In genomic region chr5:10825897-10826644, GRCh38 we compare ENCODE assay signal across 12 cellular contexts.
A peak's percentile ranks its signal among the peaks of the same experiment; 100 is the strongest.
DNase-seq lines count a peak whose midpoint lies in the region; ATAC-seq and TF ChIP-seq lines count a peak whose summit lies in the region.
"Had no signal": no experiment of that assay in that cellular context is flagged by ENCODE, and none has a peak within 500 bp of the region (broad histone marks: within the 10 kb centered on the region; RNA-seq: fewer than 3 reads in every experiment).

No MANE protein-coding gene starts in this region.

- peak overlapping the region; percentile 78 for H3K27ac ChIP-seq in SU-DHL-6 (ENCODE audit: low read depth, low read length)
- no peak overlapping the region for H3K27ac ChIP-seq in neuronal stem cell (replicated peaks; ENCODE audit: low read length)
- H3K27ac ChIP-seq: BLaER1 treated with 17β-estradiol and CSF1 and Interleukin-3, amounts not matched to agents 10 nM and 100 nM; ovary had no signal

- no peak overlapping the region for H4K91ac ChIP-seq in neuronal stem cell (ENCODE audit: low read depth, low read length, poor library complexity)

- CTCF ChIA-PET in Calu3 (lab: Charles Lee), result no interaction called here

- no peak overlapping the region for H2BK12ac ChIP-seq in neuronal stem cell (ENCODE audit: low read length)

- H2BK15ac ChIP-seq in neuronal stem cell (ENCODE audit: low read length), result no peak overlapping the region

- intact Hi-C loops in CD14-positive monocyte (cut with micrococcal nuclease) (no loop called here), Calu3 (cut with micrococcal nuclease; ENCODE audit: unreplicated experiment) (no loop called here)

- no peaks in the 10 kb centered on the region for H3K9me2 ChIP-seq in SU-DHL-6 (replicated peaks; ENCODE audit: insufficient read depth, low read length)

- H3K4ac ChIP-seq in neuronal stem cell (ENCODE audit: low read length), result no peak overlapping the region

- ATAC-seq in GM19328 (IDR thresholded peaks at IDR 0.05; ENCODE audit: unreplicated experiment) (peak; percentile 90), HG03103 (IDR thresholded peaks at IDR 0.05; ENCODE audit: low read depth, unreplicated experiment) (peak; percentile 87)

- H2BK5ac ChIP-seq in neuronal stem cell (ENCODE audit: low read length), result no peak overlapping the region

- H3K27ac Mint-ChIP-seq in CD14-positive monocyte (peak overlapping the region in 1 of 7 donors; percentile 63), Calu3 (ENCODE audit: unreplicated experiment) (no peak overlapping the region)
- H3K27ac Mint-ChIP-seq: brain had no signal

- 0 out of 2 replicates have a peak, but pooled peaks cover 6% of the 10 kb centered on the region for H3F3A ChIP-seq in SU-DHL-6 (ENCODE audit: insufficient read depth)

- H2AFZ ChIP-seq in SU-DHL-6 (ENCODE audit: low read depth, low read length, severe bottlenecking), result peak overlapping the region; percentile 80
- H2AFZ ChIP-seq in neuronal stem cell (ENCODE audit: low read length), result no peak overlapping the region

- H3K36me3 Mint-ChIP-seq in CD14-positive monocyte, result no peaks in the 10 kb centered on the region
- no peaks in the 10 kb centered on the region for H3K36me3 Mint-ChIP-seq in Calu3 (ENCODE audit: insufficient read depth, unreplicated experiment)
- H3K36me3 Mint-ChIP-seq: brain had no signal

- H3K9me3 ChIP-seq in SU-DHL-6 (ENCODE audit: insufficient read depth, low read length) (no peaks in the 10 kb centered on the region), MG63 (peaks cover 2% of the 10 kb centered on the region; the same call in 1 of the 2 replicates), neuronal stem cell (replicated peaks in 1 of 2; ENCODE audit: control insufficient read depth in 2 of 2, insufficient read depth in 1 of 2, low read depth in 1 of 2, low read length in 2 of 2) (peaks cover 0 to 3% of the 10 kb centered on the region in 2 donors)
- H3K9me3 ChIP-seq: BLaER1 treated with 17β-estradiol and CSF1 and Interleukin-3, amounts not matched to agents 10 nM and 100 nM; ovary had no signal

- H4K20me1 ChIP-seq in SU-DHL-6 (ENCODE audit: low read depth, low read length), result no peaks in the 10 kb centered on the region
- H4K20me1 ChIP-seq: BLaER1 treated with 17β-estradiol and CSF1 and Interleukin-3, amounts not matched to agents 10 nM and 100 nM had no signal

- TF ChIP-seq CTCF in CD14-positive monocyte (IDR thresholded peaks at IDR 0.05) (peak; percentile 35), SU-DHL-6 (IDR thresholded peaks at IDR 0.05; ENCODE audit: insufficient read depth, low read length, poor library complexity, severe bottlenecking) (peak; percentile 51), Calu3 (IDR thresholded peaks at IDR 0.05; ENCODE audit: unreplicated experiment) (no peak)

- H3K27me3 Mint-ChIP-seq in CD14-positive monocyte (ENCODE audit: low read depth in 3 of 3), result no peaks in the 10 kb centered on the region
- H3K27me3 Mint-ChIP-seq in Calu3 (ENCODE audit: unreplicated experiment), result peaks cover 43% of the 10 kb centered on the region

- H3K23ac ChIP-seq in neuronal stem cell (ENCODE audit: low read depth, low read length, poor library complexity), result no peak overlapping the region

- BruUV-seq in Calu3 (replicated peaks; lab: Mats Ljungman, UMichigan), result no TSS peak

- H3K79me2 ChIP-seq in SU-DHL-6 (ENCODE audit: insufficient read depth, low read length), result no peaks in the 10 kb centered on the region

- H3K36me3 ChIP-seq in SU-DHL-6 (ENCODE audit: low read length) (no peaks in the 10 kb centered on the region), MG63 (no peaks in the 10 kb centered on the region), neuronal stem cell (replicated peaks in 1 of 2; ENCODE audit: control insufficient read depth in 2 of 2, insufficient read depth in 2 of 2, low read length in 2 of 2) (no peaks in the 10 kb centered on the region)
- H3K36me3 ChIP-seq: BLaER1 treated with 17β-estradiol and CSF1 and Interleukin-3, amounts not matched to agents 10 nM and 100 nM; ovary had no signal

- H3K27me3 ChIP-seq in SU-DHL-6 (ENCODE audit: low read length) (no peaks in the 10 kb centered on the region), MG63 (no peaks in the 10 kb centered on the region), neuronal stem cell (ENCODE audit: control insufficient read depth in 3 of 3, insufficient read depth in 3 of 3, low read depth in 1 of 3, low read length in 3 of 3) (no peaks in the 10 kb centered on the region)
- H3K27me3 ChIP-seq: BLaER1 treated with 17β-estradiol and CSF1 and Interleukin-3, amounts not matched to agents 10 nM and 100 nM; ovary had no signal

- H3K9me3 Mint-ChIP-seq in CD14-positive monocyte (peaks cover 0 to 1% (median 0%) of the 10 kb centered on the region in 7 donors), Calu3 (ENCODE audit: low read depth, unreplicated experiment) (peaks cover 6% of the 10 kb centered on the region)

- H3K79me1 ChIP-seq in neuronal stem cell (ENCODE audit: low read depth, low read length), result no peaks in the 10 kb centered on the region

- no peak overlapping the region for H2AK5ac ChIP-seq in neuronal stem cell (ENCODE audit: low read depth, low read length)

- H2BK120ac ChIP-seq in neuronal stem cell (ENCODE audit: low read depth, low read length), result no peak overlapping the region

- H4K8ac ChIP-seq in neuronal stem cell (ENCODE audit: low read depth, low read length), result no peak overlapping the region

- H3K9ac ChIP-seq in SU-DHL-6 (ENCODE audit: low read length), result peak overlapping the region; percentile 23
- no peak overlapping the region for H3K9ac ChIP-seq in neuronal stem cell (ENCODE audit: low read depth, low read length, poor library complexity)
- H3K9ac ChIP-seq: BLaER1 treated with 17β-estradiol and CSF1 and Interleukin-3, amounts not matched to agents 10 nM and 100 nM had no signal

- no peak overlapping the region for H3K18ac ChIP-seq in neuronal stem cell (ENCODE audit: low read length)

- H3K4me1 Mint-ChIP-seq in CD14-positive monocyte, result peaks cover 9% of the 10 kb centered on the region
- no peaks in the 10 kb centered on the region for H3K4me1 Mint-ChIP-seq in Calu3 (ENCODE audit: low read depth, unreplicated experiment)
- H3K4me1 Mint-ChIP-seq: brain had no signal

- H3K4me1 ChIP-seq in neuronal stem cell (ENCODE audit: control insufficient read depth in 2 of 2, insufficient read depth in 1 of 2, low read depth in 1 of 2, low read length in 2 of 2), result peaks cover 0 to 3% of the 10 kb centered on the region in 2 donors

- H3K4me2 ChIP-seq in SU-DHL-6 (ENCODE audit: low read depth, low read length, poor library complexity, severe bottlenecking) (peak overlapping the region; percentile 64), neuronal stem cell (ENCODE audit: insufficient read depth, low read length, poor library complexity, severe bottlenecking) (no peak overlapping the region)

- DNase-seq in CD14-positive monocyte (ENCODE audit: low spot score), result no peak
- no peak for DNase-seq in MG63
- DNase-seq in Calu3, result no peak
- DNase-seq in neuronal stem cell (ENCODE audit: low spot score), result no peak
- no peak for DNase-seq in NK-92 treated with Interleukin-12 subunit alpha and Interleukin-12 subunit beta, amount 100 ng/mL, for 24 hours (lab: John Stamatoyannopoulos, UW)
- DNase-seq: NCI-H2029 treated with DMSO at 0.1 percent for 48 hours, ovary had no signal

- peak overlapping the region; percentile 41 for H3K4me3 ChIP-seq in SU-DHL-6 (ENCODE audit: insufficient read depth, low read length, poor library complexity, severe bottlenecking)
- no peak overlapping the region for H3K4me3 ChIP-seq in MG63
- H3K4me3 ChIP-seq in neuronal stem cell (ENCODE audit: low read length in 2 of 2), result no peak overlapping the region
- H3K4me3 ChIP-seq: BLaER1 treated with 17β-estradiol and CSF1 and Interleukin-3, amounts not matched to agents 10 nM and 100 nM; ovary had no signal

- WGBS in neuronal stem cell (ENCODE audit: extremely low coverage in 2 of 2, insufficient read length in 2 of 2, insufficient replicate concordance in 1 of 2), 2 donors, result no CpG with 5 or more reads among the region's 4 CpGs

- no peak overlapping the region for H3K14ac ChIP-seq in neuronal stem cell (ENCODE audit: low read length)

- H3K4me3 Mint-ChIP-seq in CD14-positive monocyte (no peak overlapping the region), Calu3 (ENCODE audit: low read depth, unreplicated experiment) (no peak overlapping the region)
- H3K4me3 Mint-ChIP-seq: brain had no signal
